ENCODE assay signal across 8 cellular contexts in the genomic region with DNA sequence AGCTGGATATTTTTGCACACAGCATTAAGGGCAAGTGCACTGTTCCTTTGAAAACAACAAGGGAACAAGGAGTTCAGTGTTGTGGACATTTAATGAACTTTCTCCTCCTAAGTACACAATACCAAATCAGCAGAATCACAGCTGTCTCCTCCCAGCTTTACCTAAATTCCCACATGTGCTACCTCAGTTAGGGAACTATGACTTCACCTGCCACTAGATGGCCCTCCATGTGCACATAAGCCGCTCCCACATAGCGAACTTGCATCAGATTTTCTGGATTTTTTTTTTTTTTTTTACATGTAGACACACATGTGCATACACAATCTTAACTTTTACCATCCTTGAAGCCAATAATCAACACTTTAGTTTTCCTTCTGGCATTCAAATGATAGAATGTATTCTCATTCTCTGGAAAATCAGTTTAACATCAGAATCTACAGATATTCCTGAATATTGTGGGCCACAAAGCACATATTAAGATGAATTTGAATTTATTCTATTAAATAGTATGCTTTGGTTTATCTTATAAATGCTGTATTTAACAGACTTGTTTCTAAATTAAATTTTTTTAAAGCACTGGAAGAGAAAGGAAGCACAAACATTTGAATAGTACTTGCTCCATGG.
DNase-seq lines count a peak whose midpoint lies in the region; ATAC-seq, FAIRE-seq and TF ChIP-seq lines count a peak whose summit lies in the region.

No MANE protein-coding gene starts in this region.

- no peak for FAIRE-seq in HTR-8/SVneo (lab: Jason Lieb, UNC)

- peak; percentile 84 for TF ChIP-seq CTCF in fibroblast of pulmonary artery (IDR thresholded peaks at IDR 0.05; ENCODE audit: low read length, missing control alignments)
- TF ChIP-seq CTCF in omental fat pad (IDR thresholded peaks at IDR 0.05) = no peak

- DNase-seq in GM03348 (ENCODE audit: low spot score) = peak; percentile 80
- peak; percentile 64 for DNase-seq in HTR-8/SVneo (ENCODE audit: insufficient read length, low spot score)
- DNase-seq in OCI-M1 (lab: John Stamatoyannopoulos, UW) = peak; percentile 85
- peak; percentile 57 to 68 for DNase-seq in activated T-cell treated with anti-CD3 and anti-CD28 coated beads, Interleukin-2, amount 50 U/mL, for 48 hours
- DNase-seq in fibroblast of pulmonary artery (ENCODE audit: low read depth) = peak; percentile 90
- DNase-seq in omental fat pad (ENCODE audit: low spot score) = no peak

- H3K4me3 ChIP-seq in fibroblast of pulmonary artery (replicated peaks; ENCODE audit: low read depth, low read length) = no peak overlapping the region

- ATAC-seq in omental fat pad (ENCODE audit: low FRiP score) = peak; percentile 56
- no peak for ATAC-seq in HG02973 (IDR thresholded peaks at IDR 0.05; ENCODE audit: unreplicated experiment)
- ATAC-seq in GM19463 (IDR thresholded peaks at IDR 0.05; ENCODE audit: unreplicated experiment) = no peak
